ENCODE assay signal across 23 cellular contexts in genomic region chr5:56286015-56286992, GRCh38. TPM values are rescaled to one million over a fixed set of nuclear protein-coding genes. Genes with fewer than 3 reads are reported as not detected.
DNase-seq lines count a peak whose midpoint lies in the region; TF ChIP-seq lines count a peak whose summit lies in the region.
"Had no signal": no experiment of that assay in that cellular context is flagged by ENCODE, and none has a peak within 500 bp of the region (broad histone marks: within the 10 kb centered on the region; RNA-seq: fewer than 3 reads in every experiment).

No MANE protein-coding gene starts in this region.

- no peak overlapping the region for H3K4me3 ChIP-seq in SJSA1

- no peak for TF ChIP-seq CTCF in mesothelial cell of epicardium (IDR thresholded peaks at IDR 0.05; ENCODE audit: unreplicated experiment)

- peak overlapping the region; percentile 57 for H3K27ac Mint-ChIP-seq in mesothelial cell of epicardium
- H3K27ac Mint-ChIP-seq: CD8-positive, alpha-beta memory T cell; IgD-negative memory B cell had no signal

- H3K4me1 Mint-ChIP-seq in mesothelial cell of epicardium, result peaks cover 25% of the 10 kb centered on the region
- H3K4me1 Mint-ChIP-seq: CD8-positive, alpha-beta memory T cell had no signal

- DNase-seq in SJSA1 (ENCODE audit: low read depth in 1 of 2, low spot score in 2 of 2) (peak in 1 of 2 experiments; percentile 64), dedifferentiated amniotic fluid mesenchymal stem cell (ENCODE audit: extremely low spot score) (peak; percentile 49), mesothelial cell of epicardium (ENCODE audit: low spot score in 2 of 2, unreplicated experiment in 2 of 2) (no peak), amygdala (lab: John Stamatoyannopoulos, UW) (no peak), amniotic stem cell (lab: John Stamatoyannopoulos, UW) (no peak), NCI-H82 (lab: John Stamatoyannopoulos, UW) (no peak)
- no peak for DNase-seq in activated T-cell treated with anti-CD3 and anti-CD28 coated beads, Interleukin-2, amount 50 U/mL, for 48 hours
- DNase-seq: ACHN; AML-193; Calu3; CD8-positive, alpha-beta memory T cell; DMS153; GDM1; NCI-H1105; NCI-H146; NCI-H2029 treated with DMSO at 0.1 percent for 48 hours; NCI-H226; NCI-H524; NCI-H774; SIG-M5 had no signal

- H3K36me3 Mint-ChIP-seq in mesothelial cell of epicardium, result no peaks in the 10 kb centered on the region
- H3K36me3 Mint-ChIP-seq: CD8-positive, alpha-beta memory T cell; IgD-negative memory B cell had no signal

- H3K9me3 Mint-ChIP-seq in mesothelial cell of epicardium, result no peaks in the 10 kb centered on the region
- H3K9me3 Mint-ChIP-seq: CD8-positive, alpha-beta memory T cell; IgD-negative memory B cell had no signal

- no peaks in the 10 kb centered on the region for H3K36me3 ChIP-seq in SJSA1

- peaks cover 54% of the 10 kb centered on the region for H3K4me1 ChIP-seq in SJSA1 (replicated peaks)

- peak overlapping the region; percentile 22 for H3K27ac ChIP-seq in SJSA1
- H3K27ac ChIP-seq: C4-2B had no signal

- H3K4me3 Mint-ChIP-seq in mesothelial cell of epicardium, result no peak overlapping the region
- H3K4me3 Mint-ChIP-seq: CD8-positive, alpha-beta memory T cell; IgD-negative memory B cell had no signal

- no peaks in the 10 kb centered on the region for H3K27me3 ChIP-seq in SJSA1 (replicated peaks)

- no peaks in the 10 kb centered on the region for H3K27me3 Mint-ChIP-seq in mesothelial cell of epicardium (ENCODE audit: low read depth)
- H3K27me3 Mint-ChIP-seq: IgD-negative memory B cell had no signal

- no peaks in the 10 kb centered on the region for H3K9me3 ChIP-seq in SJSA1 (replicated peaks)

RNA-seq across cellular contexts. Expression of gene ANKRD55, which starts 53.2 kb away (rescaled TPM):
- not detected in 2 replicates for total RNA-seq in SJSA1 (2014; rRNA removed; shearing (Covaris generic))
- 0.18 TPM in 1 of 3 replicates, not detected in the others for total RNA-seq in mesothelial cell of epicardium
- total RNA-seq: Calu3; CD8-positive, alpha-beta memory T cell; Daoy had no signal
